Comparison of ENCODE assay signal across 23 cellular contexts in genomic region chr2:7634370-7634769, GRCh38.
A peak's percentile ranks its signal among the peaks of the same experiment; 100 is the strongest.
DNase-seq lines count a peak whose midpoint lies in the region; ATAC-seq and TF ChIP-seq lines count a peak whose summit lies in the region.
"Had no signal": no experiment of that assay in that cellular context is flagged by ENCODE, and none has a peak within 500 bp of the region (broad histone marks: within the 10 kb centered on the region; RNA-seq: fewer than 3 reads in every experiment).

No MANE protein-coding gene starts in this region.

- no peak for TF ChIP-seq CTCF in glutamatergic neuron (IDR thresholded peaks at IDR 0.05; ENCODE audit: partially characterized antibody, unreplicated experiment)

- H3K9me3 Mint-ChIP-seq in glutamatergic neuron (ENCODE audit: unreplicated experiment): peaks cover 3% of the 10 kb centered on the region
- H3K9me3 Mint-ChIP-seq: activated naive CD4-positive, alpha-beta T cell treated with anti-CD3 and anti-CD28 coated beads, Interleukin-2, amount 10 ng/mL, durations not matched to agents 7 days and 5 days; activated T-cell treated with anti-CD3 and anti-CD28 coated beads, Interleukin-2, amount 50 U/mL, for 4 hours; CD8-positive, alpha-beta T cell; central memory CD8-positive, alpha-beta T cell had no signal

- H3K4me1 Mint-ChIP-seq in glutamatergic neuron (ENCODE audit: low read depth, unreplicated experiment): no peaks in the 10 kb centered on the region
- H3K4me1 Mint-ChIP-seq: activated naive CD4-positive, alpha-beta T cell treated with anti-CD3 and anti-CD28 coated beads, Interleukin-2, amount 10 ng/mL, durations not matched to agents 7 days and 5 days; central memory CD8-positive, alpha-beta T cell had no signal

- no peak overlapping the region for H3K27ac Mint-ChIP-seq in glutamatergic neuron (ENCODE audit: unreplicated experiment)
- H3K27ac Mint-ChIP-seq: activated naive CD4-positive, alpha-beta T cell treated with anti-CD3 and anti-CD28 coated beads, Interleukin-2, amount 10 ng/mL, durations not matched to agents 7 days and 5 days; CD8-positive, alpha-beta T cell had no signal

- no peaks in the 10 kb centered on the region for H3K36me3 Mint-ChIP-seq in glutamatergic neuron (ENCODE audit: unreplicated experiment)
- H3K36me3 Mint-ChIP-seq: activated naive CD4-positive, alpha-beta T cell treated with anti-CD3 and anti-CD28 coated beads, Interleukin-2, amount 10 ng/mL, durations not matched to agents 7 days and 5 days; CD8-positive, alpha-beta T cell; natural killer cell treated with Interleukin-12 subunit alpha and Interleukin-12 subunit beta and Interleukin-15 and Interleukin-18, amount 100 ng/mL, for 72 hours had no signal

- ATAC-seq in GM19452 (IDR thresholded peaks at IDR 0.05; ENCODE audit: unreplicated experiment): no peak
- no peak for ATAC-seq in HG02610 (IDR thresholded peaks at IDR 0.05; ENCODE audit: unreplicated experiment)
- ATAC-seq: activated CD4-positive, CD25-positive, alpha-beta regulatory T cell treated with anti-CD3 and anti-CD28 coated beads, Interleukin-2, amount 50 U/mL, for 24 hours; activated T-cell treated with anti-CD3 and anti-CD28 coated beads, Interleukin-2, amount 50 U/mL, for 4 hours; CD8-positive, alpha-beta T cell; natural killer cell treated with Interleukin-12 subunit alpha and Interleukin-12 subunit beta and Interleukin-15 and Interleukin-18, amount 100 ng/mL, for 72 hours; PC-3 had no signal

- no peak overlapping the region for H3K4me3 Mint-ChIP-seq in glutamatergic neuron (ENCODE audit: unreplicated experiment)
- H3K4me3 Mint-ChIP-seq: activated naive CD4-positive, alpha-beta T cell treated with anti-CD3 and anti-CD28 coated beads, Interleukin-2, amount 10 ng/mL, durations not matched to agents 7 days and 5 days; activated T-cell treated with anti-CD3 and anti-CD28 coated beads, Interleukin-2, amount 50 U/mL, for 4 hours; CD8-positive, alpha-beta T cell; central memory CD8-positive, alpha-beta T cell; natural killer cell treated with Interleukin-12 subunit alpha and Interleukin-12 subunit beta and Interleukin-15 and Interleukin-18, amount 100 ng/mL, for 72 hours had no signal

- DNase-seq in DMS153 (lab: John Stamatoyannopoulos, UW) (peak; percentile 75), NCI-H1417 treated with DMSO at 0.1 percent for 48 hours (lab: John Stamatoyannopoulos, UW) (peak; percentile 97), NCI-H2227 (lab: John Stamatoyannopoulos, UW; ENCODE audit: unreplicated experiment) (peak; percentile 77), SHP77 treated with DMSO at 0.1 percent for 48 hours (lab: John Stamatoyannopoulos, UW) (peak; percentile 94), glutamatergic neuron (no peak)
- no peak for DNase-seq in activated CD4-positive, alpha-beta T cell treated with anti-CD3 and anti-CD28 coated beads for 1 hour
- DNase-seq: activated naive CD4-positive, alpha-beta T cell treated with anti-CD3 and anti-CD28 coated beads, Interleukin-2, amount 10 ng/mL, durations not matched to agents 7 days and 5 days; activated T-cell treated with anti-CD3 and anti-CD28 coated beads, Interleukin-2, amount 50 U/mL, for 4 hours; aorta; CD8-positive, alpha-beta T cell; effector CD8-positive, alpha-beta T cell; GOT3; NCI-H446 treated with DMSO at 0.1 percent for 48 hours; PC-3; SK-N-SH; stimulated activated CD4-positive, alpha-beta T cell treated with anti-CD3 and anti-CD28 coated beads, Interleukin-1b, Interleukin-23, amount 100 ng/mL, for 48 hours; stimulated activated naive CD4-positive, alpha-beta T cell treated with Interleukin-2 at 50 U/mL for 16 hours; T1000 had no signal

- H3K27me3 Mint-ChIP-seq in glutamatergic neuron (ENCODE audit: unreplicated experiment): no peaks in the 10 kb centered on the region
- H3K27me3 Mint-ChIP-seq: activated naive CD4-positive, alpha-beta T cell treated with anti-CD3 and anti-CD28 coated beads, Interleukin-2, amount 10 ng/mL, durations not matched to agents 7 days and 5 days; central memory CD8-positive, alpha-beta T cell had no signal

Comparison
In these comparisons a context has a peak if more than half of its experiments do, and no peak if none do; other contexts are left out.
1. DNase-seq: peak in DMS153 (single experiment), NCI-H1417 treated with DMSO at 0.1 percent for 48 hours (single experiment), NCI-H2227 (single experiment) and SHP77 treated with DMSO at 0.1 percent for 48 hours (single experiment); none in glutamatergic neuron (single experiment) and activated CD4-positive, alpha-beta T cell treated with anti-CD3 and anti-CD28 coated beads for 1 hour (single experiment).